Comparison of ENCODE assay signal across 8 cellular contexts in the genomic region with DNA sequence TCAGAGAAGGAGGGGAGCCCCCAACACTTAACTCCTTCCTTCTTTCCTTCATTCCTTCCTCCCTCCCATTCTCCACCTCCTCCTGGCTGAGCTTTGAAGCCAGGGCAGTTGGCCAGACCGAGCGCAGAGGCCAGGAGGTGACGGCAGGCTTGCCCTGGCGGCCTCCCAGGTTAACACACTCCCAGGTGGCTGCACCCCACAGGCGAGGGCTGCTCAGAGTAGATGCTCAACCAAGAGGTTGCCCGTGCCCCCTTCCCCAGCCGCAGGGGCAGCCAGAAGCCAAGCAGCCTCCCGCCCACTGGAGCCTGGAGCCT. TPM values are rescaled to one million over a fixed set of nuclear protein-coding genes. Genes with fewer than 3 reads are reported as not detected.
DNase-seq lines count a peak whose midpoint lies in the region; ATAC-seq and TF ChIP-seq lines count a peak whose summit lies in the region.

No MANE protein-coding gene starts in this region.

- no peaks in the 10 kb centered on the region for H3K79me2 ChIP-seq in PC-3 (ENCODE audit: low read length)

- no peaks in the 10 kb centered on the region for H3F3A ChIP-seq in PC-3 (ENCODE audit: low read length, unreplicated experiment)

- no peaks in the 10 kb centered on the region for H4K20me1 ChIP-seq in PC-3 (ENCODE audit: low read length)

- H3K9ac ChIP-seq in PC-3 (ENCODE audit: low read length), result peak overlapping the region; percentile 68

- intact Hi-C loops in CD4-positive, alpha-beta memory T cell (cut with micrococcal nuclease), result loop anchor here (1.0 kb wide), 4 partner anchors 38 to 360 kb away; no protein-coding TSS in a partner anchor
- intact Hi-C loops in PC-3 (cut with micrococcal nuclease), result loop anchor here (1.0 kb wide), 1 partner anchor 38 kb away; no protein-coding TSS in a partner anchor

- H3K36me3 Mint-ChIP-seq in CD4-positive, alpha-beta memory T cell, result no peaks in the 10 kb centered on the region
- no peaks in the 10 kb centered on the region for H3K36me3 Mint-ChIP-seq in osteocyte (ENCODE audit: unreplicated experiment)

- no peak for DNase-seq in CD4-positive, alpha-beta memory T cell
- no peak for DNase-seq in PC-3
- DNase-seq in epithelial cell of esophagus (ENCODE audit: low read depth), result no peak
- DNase-seq in osteocyte (ENCODE audit: extremely low spot score, unreplicated experiment), result no peak
- DNase-seq in stimulated activated CD4-positive, alpha-beta T cell treated with anti-CD3 and anti-CD28 coated beads, Interleukin-4, amount 100 ng/mL, for 24 hours, result no peak
- DNase-seq in NCI-H2227 treated with DMSO at 0.1 percent for 48 hours (lab: John Stamatoyannopoulos, UW), result no peak
- DNase-seq in NCI-H187 treated with DMSO at 0.1 percent for 48 hours (lab: John Stamatoyannopoulos, UW), result no peak

- TF ChIP-seq CTCF in PC-3 (conservative IDR thresholded peaks at IDR 0.05; ENCODE audit: low read depth, low read length), result no peak
- no peak for TF ChIP-seq CTCF in epithelial cell of esophagus (IDR thresholded peaks at IDR 0.05; ENCODE audit: insufficient read depth, low read depth, low read length, missing control alignments)
- no peak for TF ChIP-seq CTCF in osteocyte (IDR thresholded peaks at IDR 0.05)

- ATAC-seq in PC-3 (peak; percentile 17), HG02938 (IDR thresholded peaks at IDR 0.05; ENCODE audit: unreplicated experiment) (no peak)

- H2AFZ ChIP-seq in PC-3 (ENCODE audit: low read length), result peak overlapping the region; percentile 94

- no peaks in the 10 kb centered on the region for H3K9me3 Mint-ChIP-seq in CD4-positive, alpha-beta memory T cell
- H3K9me3 Mint-ChIP-seq in osteocyte (ENCODE audit: unreplicated experiment), result no peaks in the 10 kb centered on the region

- H3K9me3 ChIP-seq in CD4-positive, alpha-beta memory T cell (ENCODE audit: control insufficient read depth in 1 of 2, low read length in 2 of 2), result no peaks in the 10 kb centered on the region
- no peaks in the 10 kb centered on the region for H3K9me3 ChIP-seq in PC-3 (ENCODE audit: low read length)

- H3K27ac ChIP-seq in CD4-positive, alpha-beta memory T cell (ENCODE audit: low read depth, low read length), result peak overlapping the region; percentile 36
- H3K27ac ChIP-seq in PC-3 (ENCODE audit: low read length), result no peak overlapping the region

- H3K27me3 ChIP-seq in CD4-positive, alpha-beta memory T cell (ENCODE audit: insufficient read depth, low read length), result no peaks in the 10 kb centered on the region
- no peaks in the 10 kb centered on the region for H3K27me3 ChIP-seq in PC-3 (ENCODE audit: low read length)

- H3K36me3 ChIP-seq in CD4-positive, alpha-beta memory T cell (ENCODE audit: insufficient read depth, low read length), result no peaks in the 10 kb centered on the region
- no peaks in the 10 kb centered on the region for H3K36me3 ChIP-seq in PC-3 (ENCODE audit: low read depth, low read length)

- peaks cover 6 to 45% (median 28%) of the 10 kb centered on the region in 4 donors for H3K4me1 Mint-ChIP-seq in CD4-positive, alpha-beta memory T cell
- peaks cover 21% of the 10 kb centered on the region for H3K4me1 Mint-ChIP-seq in osteocyte (ENCODE audit: unreplicated experiment)

- peaks cover 35% of the 10 kb centered on the region for H3K4me1 ChIP-seq in CD4-positive, alpha-beta memory T cell (ENCODE audit: insufficient read depth, low read length)
- peaks cover 28% of the 10 kb centered on the region for H3K4me1 ChIP-seq in PC-3 (ENCODE audit: insufficient read depth, low read length)

- peak overlapping the region in 1 of 2 donors; percentile 79 for H3K4me3 ChIP-seq in CD4-positive, alpha-beta memory T cell (ENCODE audit: low read length in 2 of 2)
- H3K4me3 ChIP-seq in PC-3 (ENCODE audit: low read length) (peak overlapping the region; percentile 63; the same call in 1 of the 2 replicates), epithelial cell of esophagus (ENCODE audit: low read length) (peak overlapping the region; percentile 43)

- peak overlapping the region; percentile 87 for H3K4me2 ChIP-seq in PC-3 (ENCODE audit: low read length)

- H3K4me3 Mint-ChIP-seq in CD4-positive, alpha-beta memory T cell, result peak overlapping the region in 7 of 8 donors; percentile 48 to 77 (median 73)
- peak overlapping the region; percentile 59 for H3K4me3 Mint-ChIP-seq in osteocyte (ENCODE audit: unreplicated experiment)

- CTCF ChIA-PET in CD4-positive, alpha-beta memory T cell (lab: Charles Lee; ENCODE audit: partially characterized antibody), result interaction anchor here (0.8 to 12.7 kb wide), 18 partner anchors 9 to 588 kb away, joined by 3 to 303 read pairs (median 5); a partner anchor contains a TSS
- CTCF ChIA-PET in PC-3 (lab: Charles Lee), result interaction anchor here (1.7 to 3.4 kb wide), 3 partner anchors 38 to 360 kb away, joined by 7 to 40 read pairs (median 21); a partner anchor contains a TSS

- no TSS peak for BruUV-seq in PC-3 (replicated peaks; lab: Mats Ljungman, UMichigan)

- H3K9me2 ChIP-seq in PC-3 (replicated peaks; ENCODE audit: low read length), result no peaks in the 10 kb centered on the region

- POLR2A ChIA-PET in CD4-positive, alpha-beta memory T cell (lab: Charles Lee; ENCODE audit: partially characterized antibody), result interaction anchor here (0.5 to 3.4 kb wide), 8 partner anchors 11 to 491 kb away, joined by 3 to 32 read pairs (median 6); a partner anchor contains a TSS
- POLR2A ChIA-PET in PC-3 (lab: Charles Lee; ENCODE audit: unreplicated experiment), result interaction anchor here (1.0 kb wide), 1 partner anchor 38 kb away, joined by 3 read pairs; a partner anchor contains a TSS

- H3K27ac Mint-ChIP-seq in CD4-positive, alpha-beta memory T cell, result peak overlapping the region; percentile 61 to 89 (median 70)
- H3K27ac Mint-ChIP-seq in osteocyte (ENCODE audit: unreplicated experiment), result no peak overlapping the region

- H3K27me3 Mint-ChIP-seq in CD4-positive, alpha-beta memory T cell, result no peaks in the 10 kb centered on the region
- no peaks in the 10 kb centered on the region for H3K27me3 Mint-ChIP-seq in osteocyte (ENCODE audit: unreplicated experiment)

RNA-seq across cellular contexts. Expression of a gene that starts 6.3 kb away (rescaled TPM):
- 1 to 10 TPM; 4.9 to 6.1 TPM for total RNA-seq in CD4-positive, alpha-beta memory T cell
- under 1 TPM; 0.10 to 0.73 TPM for polyA plus RNA-seq in CD4-positive, alpha-beta memory T cell
- total RNA-seq in PC-3 (2014; rRNA removed) (12.0 and 12.9 TPM in 2 replicates), osteocyte (18.1 and 19.2 TPM in 2 replicates)

RNA-seq across cellular contexts. Expression of a gene that starts 37.4 kb away (rescaled TPM):
- 1 to 10 TPM; 1.1 TPM for total RNA-seq in CD4-positive, alpha-beta memory T cell
- polyA plus RNA-seq in CD4-positive, alpha-beta memory T cell, result 1 to 10 TPM in 1 of 2 donors, under 1 TPM in 1; 0.58 to 1.9 TPM
- total RNA-seq in PC-3 (2014; rRNA removed) (101 and 110 TPM in 2 replicates), osteocyte (89.6 and 96.1 TPM in 2 replicates)

Comparison
In these comparisons a context has a peak if more than half of its experiments do, and no peak if none do; other contexts are left out.
1. RNA of a gene that starts 37.4 kb away (total RNA-seq): 101 to 110 TPM in PC-3 and 89.6 to 96.1 TPM in osteocyte; 1.1 TPM in CD4-positive, alpha-beta memory T cell; every median in the first group is over 10 times any median in the second.